Comparison of ENCODE assay signal across 8 cellular contexts in genomic region chr1:52726265-52727113, GRCh38. TPM values are rescaled to one million over a fixed set of nuclear protein-coding genes. Genes with fewer than 3 reads are reported as not detected.
DNase-seq lines count a peak whose midpoint lies in the region; ATAC-seq and TF ChIP-seq lines count a peak whose summit lies in the region.

Gene ZYG11B (plus strand): TSS chr1:52726453. CDS start chr1:52726654, 201 bp downstream.

- peak within 1 kb of the TSS; percentile 56 for H3K4me3 ChIP-seq in Jurkat, Clone E6-1 (ENCODE audit: low read length)
- peak within 1 kb of the TSS; percentile 90 for H3K4me3 ChIP-seq in PC-3 (ENCODE audit: low read length)
- peak within 1 kb of the TSS; percentile 94 for H3K4me3 ChIP-seq in epithelial cell of proximal tubule (ENCODE audit: low read depth, low read length)
- H3K4me3 ChIP-seq in mucosa of rectum (ENCODE audit: low read length in 2 of 2): peak within 1 kb of the TSS; percentile 75 to 95

- no peaks in the 10 kb centered on the region for H3K9me2 ChIP-seq in PC-3 (replicated peaks; ENCODE audit: low read length)

- CTCF ChIA-PET in PC-3 (lab: Charles Lee): no interaction called here

- no TSS peak for BruUV-seq in PC-3 (replicated peaks; lab: Mats Ljungman, UMichigan)

- POLR2A ChIA-PET in PC-3 (lab: Charles Lee; ENCODE audit: unreplicated experiment): interaction anchor here (0.6 kb wide), 3 partner anchors 199 to 755 kb away, joined by 3 to 4 read pairs (median 3); partner anchors contain the start of gene SCP2

- H3K9me3 ChIP-seq in PC-3 (ENCODE audit: low read length) (no peaks in the 10 kb centered on the region), mucosa of rectum (ENCODE audit: control insufficient read depth in 2 of 2, low read length in 2 of 2) (no peaks in the 10 kb centered on the region)

- peak; percentile 84 for DNase-seq in DMS114 treated with DMSO at 0.1 percent for 48 hours (lab: John Stamatoyannopoulos, UW; ENCODE audit: unreplicated experiment)
- peak; percentile 66 for DNase-seq in Jurkat, Clone E6-1 (ENCODE audit: low read depth, low spot score)
- peak; percentile 83 for DNase-seq in PC-3
- DNase-seq in activated T-cell treated with anti-CD3 and anti-CD28 coated beads for 48 hours (ENCODE audit: low read depth): peak; percentile 85
- no peak for DNase-seq in epithelial cell of proximal tubule (ENCODE audit: low read depth)
- DNase-seq in stimulated activated CD8-positive, alpha-beta memory T cell treated with anti-CD3 and anti-CD28 coated beads, Interleukin-4, amount 100 ng/mL, for 48 hours: peak; percentile 93

- H4K20me1 ChIP-seq in PC-3 (ENCODE audit: low read length): no peaks in the 10 kb centered on the region

- TF ChIP-seq CTCF in PC-3 (conservative IDR thresholded peaks at IDR 0.05; ENCODE audit: low read depth, low read length) (no peak), epithelial cell of proximal tubule (conservative IDR thresholded peaks at IDR 0.05; ENCODE audit: low read depth, low read length) (no peak)

- H3F3A ChIP-seq in PC-3 (ENCODE audit: low read length, unreplicated experiment): no peaks in the 10 kb centered on the region

- intact Hi-C loops in PC-3 (cut with micrococcal nuclease): loop anchor here (2.0 kb wide), 1 partner anchor 24 kb away; no protein-coding TSS in a partner anchor

- peak within 1 kb of the TSS; percentile 85 for H3K9ac ChIP-seq in PC-3 (ENCODE audit: low read length)
- peak within 1 kb of the TSS; percentile 85 to 89 for H3K9ac ChIP-seq in mucosa of rectum (ENCODE audit: low read depth in 1 of 2, low read length in 2 of 2)

- H3K27ac ChIP-seq in PC-3 (ENCODE audit: low read length) (no peak within 1 kb of the TSS), mucosa of rectum (ENCODE audit: low read depth in 2 of 2, low read length in 2 of 2) (peak within 1 kb of the TSS; percentile 81 to 84)

- H2AFZ ChIP-seq in PC-3 (ENCODE audit: low read length): peak within 1 kb of the TSS; percentile 100

- H3K27me3 ChIP-seq in PC-3 (ENCODE audit: low read length) (no peaks in the 10 kb centered on the region), mucosa of rectum (ENCODE audit: control insufficient read depth in 2 of 2, insufficient read depth in 2 of 2, low read length in 2 of 2) (no peaks in the 10 kb centered on the region)

- H3K36me3 ChIP-seq in PC-3 (ENCODE audit: low read depth, low read length) (no peaks in the 10 kb centered on the region), mucosa of rectum (ENCODE audit: control insufficient read depth in 2 of 2, insufficient read depth in 2 of 2, low read length in 2 of 2) (no peaks in the 10 kb centered on the region)

- ATAC-seq in GM21619 (IDR thresholded peaks at IDR 0.05; ENCODE audit: unreplicated experiment) (peak; percentile 95), PC-3 (peak; percentile 93)

- H3K4me2 ChIP-seq in PC-3 (ENCODE audit: low read length): peak within 1 kb of the TSS; percentile 98

- H3K79me2 ChIP-seq in PC-3 (ENCODE audit: low read length): peaks cover 49% of the 10 kb centered on the region

- H3K4me1 ChIP-seq in PC-3 (ENCODE audit: insufficient read depth, low read length): peaks cover 17% of the 10 kb centered on the region
- peaks cover 4 to 12% of the 10 kb centered on the region in 2 donors for H3K4me1 ChIP-seq in mucosa of rectum (ENCODE audit: control insufficient read depth in 2 of 2, insufficient read depth in 2 of 2, low read length in 2 of 2)

RNA-seq across cellular contexts. Expression of gene ZYG11B, which starts in this region (rescaled TPM):
- polyA plus RNA-seq in Jurkat, Clone E6-1 (2012; ENCODE audit: insufficient read depth, insufficient read length): 3.2 TPM
- total RNA-seq in PC-3 (2014; rRNA removed) (19.8 and 23.4 TPM in 2 replicates), epithelial cell of proximal tubule (17.9 and 21.8 TPM in 2 replicates)
